Comparison of ENCODE assay signal across 3 cellular contexts in genomic region chr7:129354428-129355157, GRCh38.
TF ChIP-seq lines count a peak whose summit lies in the region.

No MANE protein-coding gene starts in this region.

TF ChIP-seq in IMR-90, 13 proteins besides CTCF, POLR2A, EP300 and RAD21:
- no peak for TF ChIP-seq MAZ (IDR thresholded peaks at IDR 0.05; ENCODE audit: borderline replicate concordance, low read depth, low read length)
- TF ChIP-seq MAFK (IDR thresholded peaks at IDR 0.05; ENCODE audit: low read depth, low read length): peak; percentile 70

TF ChIP-seq in H1, 55 proteins besides CTCF, POLR2A, EP300 and RAD21:
- TF ChIP-seq RNF2 (IDR thresholded peaks at IDR 0.05; ENCODE audit: borderline replicate concordance, low read depth, low read length, missing control alignments, poor library complexity, severe bottlenecking) (no peak), ASH2L (IDR thresholded peaks at IDR 0.05; ENCODE audit: low read length) (no peak), BCL11A (IDR thresholded peaks at IDR 0.05; ENCODE audit: low read depth in 2 of 2, low read length in 2 of 2) (no peak), MAFK (IDR thresholded peaks at IDR 0.05; ENCODE audit: low read depth, low read length) (peak; percentile 21; the same call in 1 of the 2 replicates), JUND (IDR thresholded peaks at IDR 0.05; ENCODE audit: low read length) (no peak), NANOG (IDR thresholded peaks at IDR 0.05; ENCODE audit: insufficient read depth, low read depth, low read length, poor library complexity, severe bottlenecking) (no peak), SIX5 (IDR thresholded peaks at IDR 0.05; ENCODE audit: low read depth, low read length) (no peak)

TF ChIP-seq in HEK293T, 16 proteins besides CTCF, POLR2A, EP300 and RAD21:
- TF ChIP-seq LEF1 (IDR thresholded peaks at IDR 0.05; ENCODE audit: borderline replicate concordance) (no peak), NFRKB (IDR thresholded peaks at IDR 0.05) (no peak), L3MBTL2 (conservative IDR thresholded peaks at IDR 0.05) (no peak), PKNOX1 (IDR thresholded peaks at IDR 0.05) (no peak), HDGF (IDR thresholded peaks at IDR 0.05; ENCODE audit: borderline replicate concordance) (no peak), FOXK2 (IDR thresholded peaks at IDR 0.05) (no peak)
